11 cellular contexts compared by ENCODE assay signal in genomic region chr10:79223346-79224048, GRCh38.
DNase-seq lines count a peak whose midpoint lies in the region; TF ChIP-seq lines count a peak whose summit lies in the region.
"Had no signal": no experiment of that assay in that cellular context is flagged by ENCODE, and none has a peak within 500 bp of the region (broad histone marks: within the 10 kb centered on the region; RNA-seq: fewer than 3 reads in every experiment).

No MANE protein-coding gene starts in this region.

- H3K27me3 ChIP-seq in AG04450 (ENCODE audit: control insufficient read depth, insufficient read depth, low read length), result no peaks in the 10 kb centered on the region
- H3K27me3 ChIP-seq in iPS-15b (ENCODE audit: control insufficient read depth, insufficient read depth, low read length), result no peaks in the 10 kb centered on the region
- no peaks in the 10 kb centered on the region for H3K27me3 ChIP-seq in parathyroid adenoma (ENCODE audit: control insufficient read depth, insufficient read depth, low read length)

- peak overlapping the region; percentile 45 for H3K4me2 ChIP-seq in parathyroid adenoma (ENCODE audit: low read length)
- H3K4me2 ChIP-seq: KMS-11 had no signal

- H3K27ac ChIP-seq in AG04450 (ENCODE audit: low read depth, low read length) (peak overlapping the region; percentile 57), parathyroid adenoma (peak overlapping the region; percentile 95)
- H3K27ac ChIP-seq: KMS-11 had no signal

- CTCF ChIA-PET in AG04450 (lab: Charles Lee), result no interaction called here

- H3K36me3 ChIP-seq in iPS-15b (ENCODE audit: control insufficient read depth, insufficient read depth, low read length) (peaks cover 11% of the 10 kb centered on the region), parathyroid adenoma (ENCODE audit: control insufficient read depth, insufficient read depth, low read length) (no peaks in the 10 kb centered on the region)

- peaks cover 16% of the 10 kb centered on the region for H3K4me1 ChIP-seq in iPS-15b (ENCODE audit: control insufficient read depth, insufficient read depth, low read length)
- H3K4me1 ChIP-seq in parathyroid adenoma, result peaks cover 45% of the 10 kb centered on the region

- POLR2A ChIA-PET in AG04450 (lab: Yijun Ruan, JAX), result no interaction called here

- no peak overlapping the region for H3K4me3 ChIP-seq in AG04450 (ENCODE audit: low read depth, low read length)
- H3K4me3 ChIP-seq in cardiac fibroblast (replicated peaks in 1 of 2; ENCODE audit: low read depth in 2 of 2, low read length in 2 of 2), result no peak overlapping the region
- H3K4me3 ChIP-seq in iPS-15b (ENCODE audit: low read depth, low read length), result no peak overlapping the region
- H3K4me3 ChIP-seq in parathyroid adenoma (ENCODE audit: low read depth, low read length), result peak overlapping the region; percentile 24

- H2AFZ ChIP-seq in parathyroid adenoma, result peak overlapping the region; percentile 71

- DNase-seq in AG04450 (ENCODE audit: low read depth, low spot score), result no peak
- DNase-seq in cardiac fibroblast (ENCODE audit: low read depth in 2 of 2), result peak; percentile 43 to 90
- no peak for DNase-seq in NK-92 (lab: John Stamatoyannopoulos, UW; ENCODE audit: unreplicated experiment)
- no peak for DNase-seq in LoVo (ENCODE audit: low spot score)
- no peak for DNase-seq in SIG-M5 treated with dmso at 0.1 percent for 504 hours (lab: John Stamatoyannopoulos, UW; ENCODE audit: unreplicated experiment)
- DNase-seq in NCI-H1048 (lab: John Stamatoyannopoulos, UW), result no peak
- DNase-seq: activated CD4-positive, alpha-beta T cell treated with anti-CD3 and anti-CD28 coated beads for 36 hours; HCEC 1CT had no signal

- peak overlapping the region; percentile 47 for H3K9ac ChIP-seq in iPS-15b (ENCODE audit: low read depth, low read length)
- peak overlapping the region; percentile 3 for H3K9ac ChIP-seq in parathyroid adenoma
- H3K9ac ChIP-seq: KMS-11 had no signal

- no peaks in the 10 kb centered on the region for H3K79me2 ChIP-seq in parathyroid adenoma

- H3K9me3 ChIP-seq in AG04450 (ENCODE audit: control insufficient read depth, insufficient read depth, low read length), result no peaks in the 10 kb centered on the region; the same call in 1 of the 2 replicates
- no peaks in the 10 kb centered on the region for H3K9me3 ChIP-seq in iPS-15b (ENCODE audit: control insufficient read depth, insufficient read depth, low read length)
- H3K9me3 ChIP-seq in parathyroid adenoma (ENCODE audit: control insufficient read depth, low read length), result no peaks in the 10 kb centered on the region

- no peak for TF ChIP-seq CTCF in AG04450 (IDR thresholded peaks at IDR 0.05; ENCODE audit: low read depth, low read length)
- no peak for TF ChIP-seq CTCF in cardiac fibroblast (IDR thresholded peaks at IDR 0.05; ENCODE audit: low read depth, low read length)
- no peak for TF ChIP-seq CTCF in parathyroid adenoma (IDR thresholded peaks at IDR 0.05)

Comparison
In these comparisons a context has a peak if more than half of its experiments do, and no peak if none do; other contexts are left out.
1. DNase-seq: peak in cardiac fibroblast (2 of 2); none in AG04450 (single experiment), NK-92 (single experiment), LoVo (single experiment), SIG-M5 treated with dmso at 0.1 percent for 504 hours (single experiment) and NCI-H1048 (single experiment).